Comparison of ENCODE assay signal across 9 cellular contexts in genomic region chr19:38693380-38694223, GRCh38. TPM values are rescaled to one million over a fixed set of nuclear protein-coding genes. Genes with fewer than 3 reads are reported as not detected.
DNase-seq lines count a peak whose midpoint lies in the region; ATAC-seq and TF ChIP-seq lines count a peak whose summit lies in the region.
"Had no signal": no experiment of that assay in that cellular context is flagged by ENCODE, and none has a peak within 500 bp of the region (broad histone marks: within the 10 kb centered on the region; RNA-seq: fewer than 3 reads in every experiment).

No MANE protein-coding gene starts in this region.

- no peaks in the 10 kb centered on the region for H3K9me3 Mint-ChIP-seq in progenitor cell of endocrine pancreas (ENCODE audit: low read depth)

- no peak overlapping the region for H3K4me3 ChIP-seq in Jurkat, Clone E6-1 (ENCODE audit: low read length)
- H3K4me3 ChIP-seq: SK-N-MC had no signal

- no peak for ATAC-seq in GM21786 (IDR thresholded peaks at IDR 0.05; ENCODE audit: unreplicated experiment)
- no peak for ATAC-seq in GM21529 (IDR thresholded peaks at IDR 0.05; ENCODE audit: unreplicated experiment)

- H3K4me3 Mint-ChIP-seq in progenitor cell of endocrine pancreas (ENCODE audit: low read depth) = peak overlapping the region; percentile 6

- CTCF ChIA-PET in GM10248 (lab: Yijun Ruan, JAX) = interaction anchor here (0.9 to 1.7 kb wide), 5 partner anchors 9 to 76 kb away, joined by 3 to 5 read pairs (median 5); no protein-coding TSS in a partner anchor

- peak overlapping the region; percentile 99 for H3K27ac Mint-ChIP-seq in progenitor cell of endocrine pancreas

- no peak for TF ChIP-seq CTCF in GM10248 (IDR thresholded peaks at IDR 0.05; ENCODE audit: control extremely low read depth, extremely low read depth, low read depth, missing control alignments)
- TF ChIP-seq CTCF in progenitor cell of endocrine pancreas (IDR thresholded peaks at IDR 0.05; ENCODE audit: unreplicated experiment) = no peak

- peaks cover 58% of the 10 kb centered on the region for H3K4me1 Mint-ChIP-seq in progenitor cell of endocrine pancreas (ENCODE audit: low read depth)

- peaks cover 18% of the 10 kb centered on the region for H3K36me3 Mint-ChIP-seq in progenitor cell of endocrine pancreas (ENCODE audit: insufficient read depth)

- peak; percentile 64 for DNase-seq in GM10248 (ENCODE audit: extremely low spot score)
- DNase-seq in Jurkat, Clone E6-1 (ENCODE audit: low read depth, low spot score) = peak; percentile 65
- DNase-seq in activated CD8-positive, alpha-beta memory T cell treated with anti-CD3 and anti-CD28 coated beads, Interleukin-2, amount 50 U/mL, for 48 hours = peak; percentile 55
- peak; percentile 27 for DNase-seq in germinal center (ENCODE audit: low spot score)
- DNase-seq in progenitor cell of endocrine pancreas (ENCODE audit: low spot score, unreplicated experiment) = peak; percentile 60
- DNase-seq in NCI-H2029 (lab: John Stamatoyannopoulos, UW) = no peak

- H3K27me3 Mint-ChIP-seq in progenitor cell of endocrine pancreas = no peaks in the 10 kb centered on the region

- POLR2A ChIA-PET in GM10248 (lab: Yijun Ruan, JAX) = no interaction called here

RNA-seq across cellular contexts. Expression of gene ACTN4, which starts 46.2 kb away (rescaled TPM):
- 222 TPM for polyA plus RNA-seq in Jurkat, Clone E6-1 (2012; ENCODE audit: insufficient read depth, insufficient read length)
- 639 and 657 TPM in 2 replicates for total RNA-seq in progenitor cell of endocrine pancreas

RNA-seq across cellular contexts. Expression of gene CAPN12, which starts 50.7 kb away (rescaled TPM):
- polyA plus RNA-seq in Jurkat, Clone E6-1 (2012; ENCODE audit: insufficient read depth, insufficient read length) = 1.8 TPM
- 4.1 and 5.0 TPM in 2 replicates for total RNA-seq in progenitor cell of endocrine pancreas
